In the genomic region with DNA sequence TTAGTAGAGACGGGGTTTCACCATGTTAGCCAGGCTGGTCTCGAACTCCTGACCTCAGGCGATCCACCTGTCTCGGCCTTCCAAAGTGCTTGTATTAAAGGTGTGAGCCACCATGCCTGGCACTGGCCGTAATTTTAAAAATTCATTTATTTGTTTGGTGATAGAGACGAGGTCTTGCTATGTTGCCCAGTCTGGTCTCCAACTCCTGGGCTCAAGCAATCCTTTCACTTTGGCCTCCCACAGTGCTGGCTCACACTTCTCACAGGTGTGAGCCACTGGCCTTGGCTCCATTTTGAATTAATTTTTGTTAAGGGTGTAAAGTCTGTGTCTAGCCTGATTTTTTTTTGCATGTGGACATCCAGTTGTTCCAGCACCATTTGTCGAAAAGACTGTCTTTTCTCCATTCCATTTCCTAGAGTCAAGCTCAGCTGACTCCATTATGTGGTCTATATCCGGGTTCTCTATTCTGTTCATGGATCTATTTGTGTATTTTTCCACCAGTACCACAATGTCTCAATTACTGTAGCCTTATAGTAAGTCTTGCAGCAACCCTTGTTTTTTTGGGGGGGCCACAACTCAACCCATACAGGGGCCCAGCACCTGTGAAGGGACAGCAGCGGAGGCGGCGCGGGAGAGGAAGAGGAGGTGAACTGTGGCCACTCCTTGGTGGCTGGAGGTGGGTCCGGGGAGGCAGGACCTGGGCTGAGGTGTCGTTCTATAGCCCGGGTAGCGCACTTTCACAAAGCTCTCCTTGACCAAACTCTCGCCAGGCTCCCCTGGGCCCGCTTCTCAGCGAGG, we compare ENCODE assay signal across 8 cellular contexts. TPM values are rescaled to one million over a fixed set of nuclear protein-coding genes. Genes with fewer than 3 reads are reported as not detected.
A peak's percentile ranks its signal among the peaks of the same experiment; 100 is the strongest.
DNase-seq lines count a peak whose midpoint lies in the region; ATAC-seq, FAIRE-seq and TF ChIP-seq lines count a peak whose summit lies in the region.

No MANE protein-coding gene starts in this region.

- H3K4me3 Mint-ChIP-seq in GM23338 = peak overlapping the region; percentile 87

- H3K36me3 ChIP-seq in GM23338 (ENCODE audit: insufficient read depth) (no peaks in the 10 kb centered on the region), RWPE2 (ENCODE audit: low read depth) (peaks cover 10% of the 10 kb centered on the region), skeletal muscle satellite cell (ENCODE audit: insufficient read depth, low read length) (no peaks in the 10 kb centered on the region)

- DNase-seq in GM23338 (ENCODE audit: low spot score) (no peak), RWPE2 (ENCODE audit: low spot score) (no peak), fibroblast of villous mesenchyme (ENCODE audit: low read depth) (no peak), MV-4-11 (lab: John Stamatoyannopoulos, UW) (no peak), GM12892 (ENCODE audit: insufficient read length) (no peak), DMS114 treated with DMSO at 0.1 percent for 48 hours (lab: John Stamatoyannopoulos, UW; ENCODE audit: unreplicated experiment) (no peak)

- peak overlapping the region; percentile 94; the same call in 1 of the 2 replicates for H3K4me3 ChIP-seq in GM08714 (ENCODE audit: low read length)
- peak overlapping the region; percentile 57 for H3K4me3 ChIP-seq in GM23338
- peak overlapping the region; percentile 57 for H3K4me3 ChIP-seq in RWPE2 (ENCODE audit: severe bottlenecking)
- peak overlapping the region; percentile 72 for H3K4me3 ChIP-seq in fibroblast of villous mesenchyme (ENCODE audit: low read depth, low read length)
- peak overlapping the region; percentile 90 for H3K4me3 ChIP-seq in skeletal muscle satellite cell (ENCODE audit: low read length)

- peaks cover 27% of the 10 kb centered on the region for H4K20me1 ChIP-seq in GM23338 (replicated peaks; ENCODE audit: insufficient read depth)

- TF ChIP-seq POLR2A in GM12892 (IDR thresholded peaks at IDR 0.05; ENCODE audit: low read depth, low read length) = no peak

- H3K9ac ChIP-seq in skeletal muscle satellite cell (ENCODE audit: low read depth, low read length) = peak overlapping the region; percentile 94

- H3K4me1 Mint-ChIP-seq in GM23338 = peaks cover 23% of the 10 kb centered on the region

- H3F3A ChIP-seq in GM23338 (replicated peaks; ENCODE audit: low read depth) = peaks cover 16% of the 10 kb centered on the region

- FAIRE-seq in GM12892 (lab: Jason Lieb, UNC) = no peak

- no peaks in the 10 kb centered on the region for H3K9me3 Mint-ChIP-seq in GM23338

- peak overlapping the region; percentile 95 for H2AFZ ChIP-seq in GM23338

- H3K4me2 ChIP-seq in GM23338 = peak overlapping the region; percentile 84
- H3K4me2 ChIP-seq in skeletal muscle satellite cell (ENCODE audit: low read length) = peak overlapping the region; percentile 90

- H3K27me3 Mint-ChIP-seq in GM23338 (ENCODE audit: insufficient read depth, low read depth, poor library complexity) = peaks cover 54% of the 10 kb centered on the region

- no peaks in the 10 kb centered on the region for H3K9me3 ChIP-seq in RWPE2 (ENCODE audit: severe bottlenecking)
- H3K9me3 ChIP-seq in skeletal muscle satellite cell (replicated peaks; ENCODE audit: low read length) = no peaks in the 10 kb centered on the region

- no peaks in the 10 kb centered on the region for H3K9me2 ChIP-seq in GM23338 (ENCODE audit: insufficient read depth)

- H3K79me2 ChIP-seq in GM23338 (replicated peaks; ENCODE audit: insufficient read depth) = peaks cover 28% of the 10 kb centered on the region

- TF ChIP-seq CTCF in GM23338 (conservative IDR thresholded peaks at IDR 0.05; ENCODE audit: low read depth in 2 of 2) (no peak), RWPE2 (IDR thresholded peaks at IDR 0.05; ENCODE audit: poor library complexity, severe bottlenecking) (no peak), fibroblast of villous mesenchyme (IDR thresholded peaks at IDR 0.05; ENCODE audit: insufficient read depth, low read depth, low read length) (no peak)

- H3K4me1 ChIP-seq in GM23338 (ENCODE audit: insufficient read depth) (peaks cover 27% of the 10 kb centered on the region), RWPE2 (ENCODE audit: insufficient read depth, poor library complexity, severe bottlenecking) (peaks cover 19% of the 10 kb centered on the region), skeletal muscle satellite cell (ENCODE audit: control insufficient read depth, insufficient read depth, low read length) (peaks cover 27% of the 10 kb centered on the region)

- no peak overlapping the region for H3K27ac Mint-ChIP-seq in GM23338

- H3K27ac ChIP-seq in GM23338 (ENCODE audit: low read depth) (0 out of 2 replicates have a peak overlapping the region, but pooled peaks have one; percentile 50), RWPE2 (ENCODE audit: poor library complexity, severe bottlenecking) (peak overlapping the region; percentile 92)

- ATAC-seq in GM23338 (peak; percentile 39), RWPE2 (ENCODE audit: low read depth) (no peak; the same call in 2 of the 3 replicates)

- peaks cover 2% of the 10 kb centered on the region; the same call in 1 of the 3 replicates for H3K36me3 Mint-ChIP-seq in GM23338 (ENCODE audit: low read depth)

- peaks cover 67% of the 10 kb centered on the region for H3K27me3 ChIP-seq in GM23338 (ENCODE audit: insufficient read depth)
- H3K27me3 ChIP-seq in RWPE2 (ENCODE audit: insufficient read depth, poor library complexity, severe bottlenecking) = no peaks in the 10 kb centered on the region
- H3K27me3 ChIP-seq in skeletal muscle satellite cell (ENCODE audit: control insufficient read depth, insufficient read depth, low read length) = peaks cover 11% of the 10 kb centered on the region

TF ChIP-seq in GM23338, 12 proteins besides CTCF, POLR2A, EP300 and RAD21 (continues in another document):
- TF ChIP-seq POLR2AphosphoS5 (IDR thresholded peaks at IDR 0.05; ENCODE audit: low read depth) = no peak
- TF ChIP-seq, protein P1, sequence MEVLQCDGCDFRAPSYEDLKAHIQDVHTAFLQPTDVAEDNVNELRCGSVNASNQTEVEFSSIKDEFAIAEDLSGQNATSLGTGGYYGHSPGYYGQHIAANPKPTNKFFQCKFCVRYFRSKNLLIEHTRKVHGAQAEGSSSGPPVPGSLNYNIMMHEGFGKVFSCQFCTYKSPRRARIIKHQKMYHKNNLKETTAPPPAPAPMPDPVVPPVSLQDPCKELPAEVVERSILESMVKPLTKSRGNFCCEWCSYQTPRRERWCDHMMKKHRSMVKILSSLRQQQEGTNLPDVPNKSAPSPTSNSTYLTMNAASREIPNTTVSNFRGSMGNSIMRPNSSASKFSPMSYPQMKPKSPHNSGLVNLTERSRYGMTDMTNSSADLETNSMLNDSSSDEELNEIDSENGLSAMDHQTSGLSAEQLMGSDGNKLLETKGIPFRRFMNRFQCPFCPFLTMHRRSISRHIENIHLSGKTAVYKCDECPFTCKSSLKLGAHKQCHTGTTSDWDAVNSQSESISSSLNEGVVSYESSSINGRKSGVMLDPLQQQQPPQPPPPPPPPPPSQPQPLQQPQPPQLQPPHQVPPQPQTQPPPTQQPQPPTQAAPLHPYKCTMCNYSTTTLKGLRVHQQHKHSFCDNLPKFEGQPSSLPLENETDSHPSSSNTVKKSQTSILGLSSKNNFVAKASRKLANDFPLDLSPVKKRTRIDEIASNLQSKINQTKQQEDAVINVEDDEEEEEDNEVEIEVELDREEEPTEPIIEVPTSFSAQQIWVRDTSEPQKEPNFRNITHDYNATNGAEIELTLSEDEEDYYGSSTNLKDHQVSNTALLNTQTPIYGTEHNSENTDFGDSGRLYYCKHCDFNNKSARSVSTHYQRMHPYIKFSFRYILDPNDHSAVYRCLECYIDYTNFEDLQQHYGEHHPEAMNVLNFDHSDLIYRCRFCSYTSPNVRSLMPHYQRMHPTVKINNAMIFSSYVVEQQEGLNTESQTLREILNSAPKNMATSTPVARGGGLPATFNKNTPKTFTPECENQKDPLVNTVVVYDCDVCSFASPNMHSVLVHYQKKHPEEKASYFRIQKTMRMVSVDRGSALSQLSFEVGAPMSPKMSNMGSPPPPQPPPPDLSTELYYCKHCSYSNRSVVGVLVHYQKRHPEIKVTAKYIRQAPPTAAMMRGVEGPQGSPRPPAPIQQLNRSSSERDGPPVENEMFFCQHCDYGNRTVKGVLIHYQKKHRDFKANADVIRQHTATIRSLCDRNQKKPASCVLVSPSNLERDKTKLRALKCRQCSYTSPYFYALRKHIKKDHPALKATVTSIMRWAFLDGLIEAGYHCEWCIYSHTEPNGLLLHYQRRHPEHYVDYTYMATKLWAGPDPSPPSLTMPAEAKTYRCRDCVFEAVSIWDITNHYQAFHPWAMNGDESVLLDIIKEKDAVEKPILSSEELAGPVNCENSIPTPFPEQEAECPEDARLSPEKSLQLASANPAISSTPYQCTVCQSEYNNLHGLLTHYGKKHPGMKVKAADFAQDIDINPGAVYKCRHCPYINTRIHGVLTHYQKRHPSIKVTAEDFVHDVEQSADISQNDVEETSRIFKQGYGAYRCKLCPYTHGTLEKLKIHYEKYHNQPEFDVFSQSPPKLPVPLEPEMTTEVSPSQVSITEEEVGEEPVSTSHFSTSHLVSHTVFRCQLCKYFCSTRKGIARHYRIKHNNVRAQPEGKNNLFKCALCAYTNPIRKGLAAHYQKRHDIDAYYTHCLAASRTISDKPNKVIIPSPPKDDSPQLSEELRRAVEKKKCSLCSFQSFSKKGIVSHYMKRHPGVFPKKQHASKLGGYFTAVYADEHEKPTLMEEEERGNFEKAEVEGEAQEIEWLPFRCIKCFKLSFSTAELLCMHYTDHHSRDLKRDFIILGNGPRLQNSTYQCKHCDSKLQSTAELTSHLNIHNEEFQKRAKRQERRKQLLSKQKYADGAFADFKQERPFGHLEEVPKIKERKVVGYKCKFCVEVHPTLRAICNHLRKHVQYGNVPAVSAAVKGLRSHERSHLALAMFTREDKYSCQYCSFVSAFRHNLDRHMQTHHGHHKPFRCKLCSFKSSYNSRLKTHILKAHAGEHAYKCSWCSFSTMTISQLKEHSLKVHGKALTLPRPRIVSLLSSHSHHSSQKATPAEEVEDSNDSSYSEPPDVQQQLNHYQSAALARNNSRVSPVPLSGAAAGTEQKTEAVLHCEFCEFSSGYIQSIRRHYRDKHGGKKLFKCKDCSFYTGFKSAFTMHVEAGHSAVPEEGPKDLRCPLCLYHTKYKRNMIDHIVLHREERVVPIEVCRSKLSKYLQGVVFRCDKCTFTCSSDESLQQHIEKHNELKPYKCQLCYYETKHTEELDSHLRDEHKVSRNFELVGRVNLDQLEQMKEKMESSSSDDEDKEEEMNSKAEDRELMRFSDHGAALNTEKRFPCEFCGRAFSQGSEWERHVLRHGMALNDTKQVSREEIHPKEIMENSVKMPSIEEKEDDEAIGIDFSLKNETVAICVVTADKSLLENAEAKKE (CRISPR knock-in tag; IDR thresholded peaks at IDR 0.05) = no peak

RNA-seq across cellular contexts. Expression of gene NSD2, which starts 1.5 kb away (rescaled TPM):
- 69.6 and 84.4 TPM in 2 replicates for total RNA-seq in GM23338 (2014; rRNA removed; shearing (Covaris generic))
- polyA plus RNA-seq in GM23338 (2016; fragmentation: Nextera tagmentation; extraction: Ambion mirVana) = 33.5 and 35.7 TPM in 2 replicates
- 61.5 and 67.8 TPM in 2 replicates for total RNA-seq in fibroblast of villous mesenchyme
- 40.8 and 50.7 TPM in 2 replicates for total RNA-seq in skeletal muscle satellite cell (2012; rRNA removed)
- 61.7 TPM for polyA plus RNA-seq in GM12892 (2012; ENCODE audit: missing spikeins)

RNA-seq across cellular contexts. Expression of gene LETM1, which starts 13.8 kb away (rescaled TPM):
- 64.9 and 68.9 TPM in 2 replicates for total RNA-seq in GM23338 (2014; rRNA removed; shearing (Covaris generic))
- 23.3 and 24.5 TPM in 2 replicates for polyA plus RNA-seq in GM23338 (2016; fragmentation: Nextera tagmentation; extraction: Ambion mirVana)
- 80.2 and 91.5 TPM in 2 replicates for total RNA-seq in fibroblast of villous mesenchyme
- total RNA-seq in skeletal muscle satellite cell (2012; rRNA removed) = 76.2 and 103 TPM in 2 replicates
- polyA plus RNA-seq in GM12892 (2012; ENCODE audit: missing spikeins) = 15.3 TPM
